Comparison of ENCODE assay signal across 8 cellular contexts in genomic region chr10:3171488-3171887, GRCh38. TPM values are rescaled to one million over a fixed set of nuclear protein-coding genes. Genes with fewer than 3 reads are reported as not detected.
DNase-seq lines count a peak whose midpoint lies in the region; ATAC-seq, FAIRE-seq and TF ChIP-seq lines count a peak whose summit lies in the region.
"Not testable (repeated sequence)": the region's sequence is repeated elsewhere in the genome, so short reads cannot be mapped to it uniquely, and the experiment has no call there.

No MANE protein-coding gene starts in this region.

- H3K36me3 ChIP-seq in CD4-positive, CD25-positive, alpha-beta regulatory T cell (ENCODE audit: control insufficient read depth, insufficient read depth, low read length), result peaks cover 36% of the 10 kb centered on the region
- H3K36me3 ChIP-seq in adipocyte (ENCODE audit: control insufficient read depth, insufficient read depth, low read length, severe bottlenecking), result peaks cover 35% of the 10 kb centered on the region
- H3K36me3 ChIP-seq in keratinocyte (ENCODE audit: control insufficient read depth in 2 of 2, extremely low read depth in 1 of 2, insufficient read depth in 2 of 2, low read length in 2 of 2), result peaks cover 17 to 22% of the 10 kb centered on the region in 2 experiments
- H3K36me3 ChIP-seq in neural progenitor cell, result not testable (repeated sequence)
- H3K36me3 ChIP-seq in subcutaneous abdominal adipose tissue (ENCODE audit: control insufficient read depth in 5 of 5, insufficient read depth in 5 of 5, low read length in 5 of 5), result peaks cover 4 to 35% (median 34%) of the 10 kb centered on the region in 5 donors

- H3K4me3 Mint-ChIP-seq in CD4-positive, CD25-positive, alpha-beta regulatory T cell, result peak overlapping the region; percentile 87 to 97 (median 90)
- H3K4me3 Mint-ChIP-seq in endothelial cell (ENCODE audit: unreplicated experiment) (peak overlapping the region; percentile 91), neural progenitor cell (peak overlapping the region; percentile 93)

- not testable (repeated sequence) for ATAC-seq in CD4-positive, CD25-positive, alpha-beta regulatory T cell (ENCODE audit: low read depth in 2 of 2)

- not testable (repeated sequence) for H3K9me3 ChIP-seq in CD4-positive, CD25-positive, alpha-beta regulatory T cell (ENCODE audit: control insufficient read depth in 2 of 2, low read length in 2 of 2); adipocyte (ENCODE audit: control insufficient read depth, low read length); keratinocyte (ENCODE audit: control insufficient read depth, low read depth, low read length); neural progenitor cell (ENCODE audit: low read depth); subcutaneous abdominal adipose tissue (ENCODE audit: control insufficient read depth in 5 of 5, low read length in 5 of 5)

- FAIRE-seq in keratinocyte (lab: Jason Lieb, UNC), result not testable (repeated sequence)

- not testable (repeated sequence) for H4K20me1 ChIP-seq in keratinocyte (ENCODE audit: control insufficient read depth, extremely low read depth, insufficient read depth, low read length); neural progenitor cell (ENCODE audit: low read depth)

- peaks cover 11% of the 10 kb centered on the region for H3F3A ChIP-seq in neural progenitor cell (ENCODE audit: low read depth)

- not testable (repeated sequence) for H3K27me3 ChIP-seq in CD4-positive, CD25-positive, alpha-beta regulatory T cell (ENCODE audit: control insufficient read depth, insufficient read depth, low read length); adipocyte (replicated peaks; ENCODE audit: control insufficient read depth, insufficient read depth, low read length); keratinocyte (ENCODE audit: control insufficient read depth, extremely low read depth, insufficient read depth, low read length); neural progenitor cell; subcutaneous abdominal adipose tissue (ENCODE audit: control insufficient read depth in 5 of 5, insufficient read depth in 4 of 5, low read length in 5 of 5)

- not testable (repeated sequence) for H3K9me1 ChIP-seq in keratinocyte (ENCODE audit: control insufficient read depth, extremely low read depth, insufficient read depth, low read length)

- peaks cover 22% of the 10 kb centered on the region for H3K4me1 ChIP-seq in CD4-positive, CD25-positive, alpha-beta regulatory T cell (ENCODE audit: control insufficient read depth, insufficient read depth, low read length, poor library complexity, severe bottlenecking)
- H3K4me1 ChIP-seq in adipocyte (ENCODE audit: control insufficient read depth, insufficient read depth, low read length) (peaks cover 13% of the 10 kb centered on the region), subcutaneous abdominal adipose tissue (ENCODE audit: control insufficient read depth in 5 of 5, insufficient read depth in 5 of 5, low read length in 5 of 5) (peaks cover 0 to 25% (median 18%) of the 10 kb centered on the region in 5 donors)
- H3K4me1 ChIP-seq in keratinocyte (ENCODE audit: control insufficient read depth, extremely low read depth, insufficient read depth, low read length); neural progenitor cell: not testable (repeated sequence)

- dilution Hi-C loops in keratinocyte (cut with MboI; ENCODE audit: extremely low pct_ligation_motif_present, low sequenced_read_pairs), result not testable (repeated sequence)

- H3K9ac ChIP-seq in adipocyte (ENCODE audit: low read length), result peak overlapping the region; percentile 93
- peak overlapping the region; percentile 93 for H3K9ac ChIP-seq in keratinocyte (ENCODE audit: control insufficient read depth, extremely low read depth, insufficient read depth, low read length)
- not testable (repeated sequence) for H3K9ac ChIP-seq in neural progenitor cell
- peak overlapping the region in 2 of 5 donors; percentile 86 to 96 for H3K9ac ChIP-seq in subcutaneous abdominal adipose tissue (ENCODE audit: low read length in 5 of 5)

- H3K79me2 ChIP-seq in keratinocyte (ENCODE audit: control insufficient read depth, insufficient read depth, low read length), result peaks cover 22% of the 10 kb centered on the region
- H3K79me2 ChIP-seq in neural progenitor cell (ENCODE audit: low read depth), result not testable (repeated sequence)

- DNase-seq in CD4-positive, CD25-positive, alpha-beta regulatory T cell; Jurkat, Clone E6-1 (ENCODE audit: low read depth, low spot score); adipocyte (ENCODE audit: low read depth); endothelial cell (ENCODE audit: low spot score); keratinocyte (ENCODE audit: low read depth, low spot score); neural progenitor cell (ENCODE audit: low spot score): not testable (repeated sequence)

- not testable (repeated sequence) for TF ChIP-seq CTCF in VCaP (conservative IDR thresholded peaks at IDR 0.05); endothelial cell (IDR thresholded peaks at IDR 0.05; ENCODE audit: unreplicated experiment); keratinocyte (optimal IDR thresholded peaks at IDR 0.05 in 1 of 3, IDR thresholded peaks at IDR 0.05 in 1 of 3, conservative IDR thresholded peaks at IDR 0.05 in 1 of 3; ENCODE audit: extremely low read depth in 1 of 3, insufficient read depth in 2 of 3, low read length in 3 of 3); neural progenitor cell (IDR thresholded peaks at IDR 0.05)

- H3K9me3 Mint-ChIP-seq in CD4-positive, CD25-positive, alpha-beta regulatory T cell; endothelial cell (ENCODE audit: unreplicated experiment); neural progenitor cell: not testable (repeated sequence)

- peak overlapping the region; percentile 81 for H3K4me3 ChIP-seq in CD4-positive, CD25-positive, alpha-beta regulatory T cell (ENCODE audit: low read depth, low read length)
- peak overlapping the region; percentile 71 for H3K4me3 ChIP-seq in Jurkat, Clone E6-1 (ENCODE audit: low read length)
- H3K4me3 ChIP-seq in adipocyte (ENCODE audit: low read length), result peak overlapping the region; percentile 87
- peak overlapping the region; percentile 85 to 92 (median 89) for H3K4me3 ChIP-seq in keratinocyte (ENCODE audit: control insufficient read depth in 2 of 3, extremely low read depth in 1 of 3, insufficient read depth in 2 of 3, low read depth in 1 of 3, low read length in 3 of 3)
- peak overlapping the region; percentile 77 for H3K4me3 ChIP-seq in neural progenitor cell
- peak overlapping the region; percentile 77 to 91 (median 84) for H3K4me3 ChIP-seq in subcutaneous abdominal adipose tissue (ENCODE audit: low read depth in 1 of 5, low read length in 5 of 5)

- not testable (repeated sequence) for H2AFZ ChIP-seq in keratinocyte (ENCODE audit: control insufficient read depth, low read length); neural progenitor cell (replicated peaks)

- peaks cover 5 to 31% (median 13%) of the 10 kb centered on the region in 4 donors for H3K4me1 Mint-ChIP-seq in CD4-positive, CD25-positive, alpha-beta regulatory T cell
- not testable (repeated sequence) for H3K4me1 Mint-ChIP-seq in endothelial cell (ENCODE audit: unreplicated experiment); neural progenitor cell

- peak overlapping the region; percentile 82 to 93 (median 89) for H3K27ac Mint-ChIP-seq in CD4-positive, CD25-positive, alpha-beta regulatory T cell
- not testable (repeated sequence) for H3K27ac Mint-ChIP-seq in endothelial cell (ENCODE audit: unreplicated experiment); neural progenitor cell

- not testable (repeated sequence) for H3K27ac ChIP-seq in CD4-positive, CD25-positive, alpha-beta regulatory T cell (ENCODE audit: insufficient read depth, low read length, poor library complexity, severe bottlenecking); neural progenitor cell
- peak overlapping the region; percentile 77; the same call in 1 of the 2 replicates for H3K27ac ChIP-seq in VCaP
- peak overlapping the region; percentile 88 for H3K27ac ChIP-seq in keratinocyte (ENCODE audit: control insufficient read depth, insufficient read depth, low read length)
- H3K27ac ChIP-seq in subcutaneous abdominal adipose tissue (ENCODE audit: low read depth, low read length), result peak overlapping the region; percentile 81

- peak overlapping the region; percentile 76 for H3K4me2 ChIP-seq in keratinocyte (ENCODE audit: control insufficient read depth, extremely low read depth, insufficient read depth, low read depth, low read length)
- H3K4me2 ChIP-seq in neural progenitor cell, result peak overlapping the region; percentile 87

- H3K27me3 Mint-ChIP-seq in CD4-positive, CD25-positive, alpha-beta regulatory T cell; endothelial cell (ENCODE audit: unreplicated experiment); neural progenitor cell (ENCODE audit: insufficient read depth, low read depth): not testable (repeated sequence)

- H3K36me3 Mint-ChIP-seq in CD4-positive, CD25-positive, alpha-beta regulatory T cell, result peaks cover 10% of the 10 kb centered on the region
- H3K36me3 Mint-ChIP-seq in endothelial cell (ENCODE audit: low read depth, unreplicated experiment) (peaks cover 22% of the 10 kb centered on the region), neural progenitor cell (peaks cover 17% of the 10 kb centered on the region)

RNA-seq across cellular contexts. Expression of gene PITRM1, which starts 1.1 kb away (rescaled TPM):
- 71.6 TPM for total RNA-seq in CD4-positive, CD25-positive, alpha-beta regulatory T cell
- polyA plus RNA-seq in CD4-positive, CD25-positive, alpha-beta regulatory T cell, result 10 to 100 TPM; 28.8 to 38.8 (median 33.0) TPM
- polyA plus RNA-seq in Jurkat, Clone E6-1 (2012; ENCODE audit: insufficient read depth, insufficient read length), result 72.5 TPM
- total RNA-seq in endothelial cell (ENCODE audit: unreplicated experiment) (60.3 TPM), neural progenitor cell (ENCODE audit: low replicate concordance) (27.2 and 38.0 TPM in 2 replicates)
- polyA plus RNA-seq in keratinocyte, result 29.5 to 86.5 TPM (median 47.2 TPM) in 3 replicates
- polyA plus RNA-seq in keratinocyte (2011; ENCODE audit: low read depth), result 20.2 TPM
- polyA plus RNA-seq in keratinocyte (2011; cell fraction: cytosol; rRNA removed), result 47.3 and 47.7 TPM in 2 replicates
- polyA plus RNA-seq in keratinocyte (2011; cell fraction: nucleus; rRNA removed), result 120 and 126 TPM in 2 replicates
- 46.9 and 75.3 TPM in 2 replicates for polyA plus RNA-seq in keratinocyte (2012; ENCODE audit: low replicate concordance)
- 32.0 to 86.5 TPM (median 65.6 TPM) in 3 replicates for polyA minus RNA-seq in keratinocyte
- polyA minus RNA-seq in keratinocyte (2011; cell fraction: cytosol; rRNA and poly(A)+ RNA removed), result 43.9 TPM
- polyA minus RNA-seq in keratinocyte (2011; cell fraction: nucleus; rRNA and poly(A)+ RNA removed), result 53.9 and 82.5 TPM in 2 replicates
